Comparison of ENCODE assay signal across 7 cellular contexts in the genomic region with DNA sequence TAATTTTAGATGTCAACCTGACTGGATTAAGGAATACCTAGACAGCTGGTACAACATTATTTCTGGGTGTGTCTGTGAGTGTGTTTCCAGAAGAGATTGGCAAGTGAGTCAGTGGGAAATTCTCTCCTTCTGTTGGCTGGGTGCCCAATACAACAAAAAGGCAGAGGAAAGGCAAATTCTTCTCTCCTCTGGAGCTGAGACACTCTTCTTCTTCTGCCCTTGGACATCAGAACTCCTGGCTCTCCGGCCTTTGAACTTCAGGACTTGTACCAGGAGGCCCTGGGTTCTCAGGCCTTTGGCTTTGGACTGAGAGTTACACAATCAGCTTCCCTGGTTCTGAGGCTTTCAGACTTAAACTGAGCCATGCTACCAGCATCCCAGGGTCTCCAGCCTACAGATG. TPM values are rescaled to one million over a fixed set of nuclear protein-coding genes. Genes with fewer than 3 reads are reported as not detected.
A peak's percentile ranks its signal among the peaks of the same experiment; 100 is the strongest.
DNase-seq lines count a peak whose midpoint lies in the region; ATAC-seq and TF ChIP-seq lines count a peak whose summit lies in the region.
"Had no signal": no experiment of that assay in that cellular context is flagged by ENCODE, and none has a peak within 500 bp of the region (broad histone marks: within the 10 kb centered on the region; RNA-seq: fewer than 3 reads in every experiment).

No MANE protein-coding gene starts in this region.

- BruUV-seq in A673 (replicated peaks; lab: Mats Ljungman, UMichigan): no TSS peak

- no peaks in the 10 kb centered on the region for H3K4me1 ChIP-seq in A673 (ENCODE audit: insufficient read depth, low read length, poor library complexity, severe bottlenecking)

- no peak for TF ChIP-seq CTCF in A673 (conservative IDR thresholded peaks at IDR 0.05; ENCODE audit: low read depth, low read length)
- no peak for TF ChIP-seq CTCF in GM10248 (IDR thresholded peaks at IDR 0.05; ENCODE audit: control extremely low read depth, extremely low read depth, low read depth, missing control alignments)

- ATAC-seq in HG02759 (IDR thresholded peaks at IDR 0.05; ENCODE audit: unreplicated experiment) (no peak), HG03439 (IDR thresholded peaks at IDR 0.05; ENCODE audit: unreplicated experiment) (no peak)

- POLR2A ChIA-PET in A673 (lab: Charles Lee; ENCODE audit: low non-redundant PET): no interaction called here
- POLR2A ChIA-PET in GM10248 (lab: Yijun Ruan, JAX): no interaction called here

- H3K36me3 ChIP-seq in A673 (ENCODE audit: insufficient read depth, low read length, poor library complexity, severe bottlenecking): no peaks in the 10 kb centered on the region

- peak; percentile 55 for DNase-seq in A673 (ENCODE audit: low spot score)
- DNase-seq in LoVo (ENCODE audit: low spot score): peak; percentile 82
- peak; percentile 48 for DNase-seq in epithelial cell of prostate (ENCODE audit: low read depth, low spot score)
- DNase-seq in GM10248 (ENCODE audit: extremely low spot score): no peak
- DNase-seq: CD4-positive, CD25-positive, alpha-beta regulatory T cell had no signal

- H3K27me3 ChIP-seq in A673 (replicated peaks; ENCODE audit: insufficient read depth, low read depth, low read length, poor library complexity): no peaks in the 10 kb centered on the region

- CTCF ChIA-PET in A673 (lab: Charles Lee): no interaction called here
- CTCF ChIA-PET in GM10248 (lab: Yijun Ruan, JAX): interaction anchor here (1.0 to 1.7 kb wide), 3 partner anchors 20 to 128 kb away, joined by 3 read pairs; no protein-coding TSS in a partner anchor

- intact Hi-C loops in A673 (cut with micrococcal nuclease; ENCODE audit: unreplicated experiment): no loop called here

- H3K9me3 ChIP-seq in A673 (ENCODE audit: low read depth, low read length, poor library complexity, severe bottlenecking): no peaks in the 10 kb centered on the region

- H3K27ac ChIP-seq in A673 (ENCODE audit: low read depth, low read length, poor library complexity, severe bottlenecking) (no peak overlapping the region), epithelial cell of prostate (no peak overlapping the region)

- H3K4me3 ChIP-seq in A673 (ENCODE audit: low read depth, low read length, poor library complexity, severe bottlenecking): no peak overlapping the region

RNA-seq across cellular contexts. Expression of a gene that starts 7.8 kb away (rescaled TPM):
- total RNA-seq in A673 (2021): 14.2 and 14.8 TPM in 2 replicates

RNA-seq across cellular contexts. Expression of a gene that starts 11.4 kb away (rescaled TPM):
- 16.3 and 25.5 TPM in 2 replicates for total RNA-seq in A673 (2021)

RNA-seq across cellular contexts. Expression of a gene that starts 29.3 kb away (rescaled TPM):
- 19.1 and 23.2 TPM in 2 replicates for total RNA-seq in A673 (2021)

RNA-seq across cellular contexts. Expression of a gene that starts 46.0 kb away (rescaled TPM):
- total RNA-seq in A673 (2021): 12.2 and 12.7 TPM in 2 replicates
